ENCODE assay signal across 1 cellular context in genomic region chr7:1644341-1645070, GRCh38.
TF ChIP-seq lines count a peak whose summit lies in the region.

No MANE protein-coding gene starts in this region.

TF ChIP-seq in HepG2, 621 proteins besides CTCF, POLR2A, EP300 and RAD21 (continued from another document):
- TF ChIP-seq THAP9 (CRISPR knock-in tag; IDR thresholded peaks at IDR 0.05; ENCODE audit: borderline replicate concordance) (0 out of 2 replicates have a peak, but pooled peaks have one; percentile 22), MTA1 (CRISPR knock-in tag; IDR thresholded peaks at IDR 0.05; ENCODE audit: borderline replicate concordance) (0 out of 2 replicates have a peak, but pooled peaks have one; percentile 13), MYC (CRISPR knock-in tag; IDR thresholded peaks at IDR 0.05; ENCODE audit: borderline replicate concordance) (peak; percentile 54; the same call in 1 of the 2 replicates), NR3C1 (CRISPR knock-in tag; IDR thresholded peaks at IDR 0.05) (no peak), NFAT5 (CRISPR knock-in tag; IDR thresholded peaks at IDR 0.05) (no peak)
- TF ChIP-seq, protein P1, sequence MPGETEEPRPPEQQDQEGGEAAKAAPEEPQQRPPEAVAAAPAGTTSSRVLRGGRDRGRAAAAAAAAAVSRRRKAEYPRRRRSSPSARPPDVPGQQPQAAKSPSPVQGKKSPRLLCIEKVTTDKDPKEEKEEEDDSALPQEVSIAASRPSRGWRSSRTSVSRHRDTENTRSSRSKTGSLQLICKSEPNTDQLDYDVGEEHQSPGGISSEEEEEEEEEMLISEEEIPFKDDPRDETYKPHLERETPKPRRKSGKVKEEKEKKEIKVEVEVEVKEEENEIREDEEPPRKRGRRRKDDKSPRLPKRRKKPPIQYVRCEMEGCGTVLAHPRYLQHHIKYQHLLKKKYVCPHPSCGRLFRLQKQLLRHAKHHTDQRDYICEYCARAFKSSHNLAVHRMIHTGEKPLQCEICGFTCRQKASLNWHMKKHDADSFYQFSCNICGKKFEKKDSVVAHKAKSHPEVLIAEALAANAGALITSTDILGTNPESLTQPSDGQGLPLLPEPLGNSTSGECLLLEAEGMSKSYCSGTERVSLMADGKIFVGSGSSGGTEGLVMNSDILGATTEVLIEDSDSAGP (CRISPR knock-in tag; IDR thresholded peaks at IDR 0.05; ENCODE audit: borderline replicate concordance), result peak; percentile 38; the same call in 1 of the 2 replicates
TF ChIP-seq in HepG2: peak in this region for 26.
